In the genomic region with DNA sequence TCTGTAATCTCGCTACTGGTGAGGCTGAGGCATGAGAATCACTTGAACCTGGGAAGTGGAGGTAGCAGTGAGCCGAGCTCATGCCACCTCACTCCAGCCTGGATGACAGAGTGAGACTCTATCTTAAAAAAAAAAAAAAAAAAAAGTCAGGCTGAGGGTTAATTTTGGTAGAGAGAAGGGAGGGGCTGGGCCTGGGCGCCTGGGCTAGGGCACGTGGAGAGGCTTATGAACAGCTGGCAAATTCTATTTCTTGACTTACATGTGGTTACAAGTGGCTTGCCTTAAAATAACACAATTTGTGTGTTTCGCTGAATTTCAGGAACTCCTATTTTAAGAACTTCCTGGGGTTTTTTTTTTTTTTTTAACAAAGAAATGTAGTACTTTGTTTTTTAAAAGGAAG, we compare ENCODE assay signal across 8 cellular contexts. TPM values are rescaled to one million over a fixed set of nuclear protein-coding genes. Genes with fewer than 3 reads are reported as not detected.
DNase-seq lines count a peak whose midpoint lies in the region; ATAC-seq and TF ChIP-seq lines count a peak whose summit lies in the region.

No MANE protein-coding gene starts in this region.

- no peak for TF ChIP-seq EP300 in ovary (IDR thresholded peaks at IDR 0.05)

- peak overlapping the region; percentile 54 for H3K4me3 ChIP-seq in GM12864 (ENCODE audit: low read depth, low read length)
- H3K4me3 ChIP-seq in ovary: no peak overlapping the region
- H3K4me3 ChIP-seq in uterus: no peak overlapping the region

- H3K4me1 ChIP-seq in ovary (ENCODE audit: insufficient read depth) (no peaks in the 10 kb centered on the region), uterus (no peaks in the 10 kb centered on the region)

- TF ChIP-seq CTCF in GM12864 (IDR thresholded peaks at IDR 0.05; ENCODE audit: low read depth, low read length, missing control alignments) (no peak), ovary (IDR thresholded peaks at IDR 0.05) (no peak), uterus (IDR thresholded peaks at IDR 0.05) (no peak)

- peak; percentile 68 for ATAC-seq in HG03064 (IDR thresholded peaks at IDR 0.05; ENCODE audit: low read depth, unreplicated experiment)
- ATAC-seq in GM19351 (IDR thresholded peaks at IDR 0.05; ENCODE audit: unreplicated experiment): no peak
- ATAC-seq in HG03280 (IDR thresholded peaks at IDR 0.05; ENCODE audit: unreplicated experiment): no peak

- H3K27me3 ChIP-seq in ovary (no peaks in the 10 kb centered on the region), uterus (no peaks in the 10 kb centered on the region)

- WGBS in ovary, 3 donors: 34 to 38% (median 38%) methylated on average over 5 of the region's 5 CpGs

- H3K27ac ChIP-seq in ovary (no peak overlapping the region), uterus (no peak overlapping the region)

- intact Hi-C loops in ovary (cut with DNase I): loop anchor here in 2 of 4 donors (10.0 kb wide), 1 partner anchor 71 kb away; a partner anchor contains a TSS
- intact Hi-C loops in uterus (cut with DNase I; ENCODE audit: low total_unique reads): no loop called here

- H3K36me3 ChIP-seq in ovary (no peaks in the 10 kb centered on the region), uterus (no peaks in the 10 kb centered on the region)

- no peaks in the 10 kb centered on the region for H3K9me3 ChIP-seq in ovary
- no peaks in the 10 kb centered on the region for H3K9me3 ChIP-seq in uterus

- TF ChIP-seq POLR2A in ovary (IDR thresholded peaks at IDR 0.05) (no peak), uterus (IDR thresholded peaks at IDR 0.05) (no peak)

- DNase-seq in GM12864 (ENCODE audit: low read depth): peak; percentile 74
- DNase-seq in activated CD4-positive, alpha-beta T cell treated with anti-CD3 and anti-CD28 coated beads for 4 hours: peak; percentile 29 to 41
- peak; percentile 80 for DNase-seq in myocyte (ENCODE audit: low read depth)
- no peak for DNase-seq in ovary
- DNase-seq in uterus: no peak

RNA-seq across cellular contexts. Expression of a gene that starts 47.6 kb away (rescaled TPM):
- 11.1 and 12.8 TPM in 2 replicates for total RNA-seq in myocyte
- polyA plus RNA-seq in myocyte (2012): 13.9 TPM
- total RNA-seq in ovary: 10 to 100 TPM in 6 of 7 donors, 1 to 10 TPM in 1; 8.3 to 26.2 (median 14.6) TPM
- polyA plus RNA-seq in ovary: 10 to 100 TPM in 1 of 2 donors, 1 to 10 TPM in 1; 1.2 to 11.3 TPM
- 10 to 100 TPM in 1 of 4 donors, 1 to 10 TPM in 3; 1.0 to 29.0 (median 3.1) TPM for total RNA-seq in uterus

RNA-seq across cellular contexts. Expression of a gene that starts 52.9 kb away (rescaled TPM):
- total RNA-seq in myocyte (11.6 and 17.3 TPM in 2 replicates), ovary (10 to 100 TPM in 5 of 7 donors, 1 to 10 TPM in 2; 5.9 to 18.7 (median 16.0) TPM), uterus (10 to 100 TPM in 3 of 4 donors, 1 to 10 TPM in 1; 9.4 to 52.9 (median 18.5) TPM)
- polyA plus RNA-seq in myocyte (2012): 5.7 TPM
- 1 to 10 TPM; 5.4 to 9.2 TPM for polyA plus RNA-seq in ovary

Comparison
In these comparisons a context has a peak if more than half of its experiments do, and no peak if none do; other contexts are left out.
1. DNase-seq: peak in GM12864 (single experiment), activated CD4-positive, alpha-beta T cell treated with anti-CD3 and anti-CD28 coated beads for 4 hours (2 of 2) and myocyte (single experiment); none in ovary (0 of 5) and uterus (0 of 2).